ENCODE assay signal across 8 cellular contexts in genomic region chr6:112163295-112164257, GRCh38.
DNase-seq lines count a peak whose midpoint lies in the region; ATAC-seq and TF ChIP-seq lines count a peak whose summit lies in the region.

No MANE protein-coding gene starts in this region.

- no peak overlapping the region for H3K4me3 ChIP-seq in A673 (ENCODE audit: low read depth, low read length, poor library complexity, severe bottlenecking)

- DNase-seq in A673 (ENCODE audit: low spot score) (peak; percentile 69), NCI-H2029 treated with DMSO at 0.1 percent for 48 hours (lab: John Stamatoyannopoulos, UW) (peak; percentile 75), cerebellar cortex (ENCODE audit: low spot score) (peak; percentile 55), memory B cell (ENCODE audit: low spot score in 2 of 2) (peak; percentile 69 to 78)
- peak; percentile 38 to 55 for DNase-seq in stimulated activated CD8-positive, alpha-beta memory T cell treated with anti-CD3 and anti-CD28 coated beads, Interleukin-4, amount 100 ng/mL, for 1 hour (ENCODE audit: low read depth in 2 of 2, low spot score in 1 of 2)

- peak; percentile 95 for TF ChIP-seq CTCF in A673 (conservative IDR thresholded peaks at IDR 0.05; ENCODE audit: low read depth, low read length)

- peaks cover 9% of the 10 kb centered on the region for H3K4me1 Mint-ChIP-seq in memory B cell

- intact Hi-C loops in A673 (cut with micrococcal nuclease; ENCODE audit: unreplicated experiment), result loop anchor here (2.0 to 5.0 kb wide), 2 partner anchors 77 to 451 kb away; partner anchors contain the start of genes FAM229B and TUBE1

- peaks cover 20% of the 10 kb centered on the region for H3K27me3 Mint-ChIP-seq in memory B cell

- no peaks in the 10 kb centered on the region for H3K9me3 ChIP-seq in A673 (ENCODE audit: low read depth, low read length, poor library complexity, severe bottlenecking)

- H3K4me3 Mint-ChIP-seq in memory B cell, result no peak overlapping the region

- peaks cover 23% of the 10 kb centered on the region for H3K27me3 ChIP-seq in A673 (replicated peaks; ENCODE audit: insufficient read depth, low read depth, low read length, poor library complexity)

- H3K36me3 ChIP-seq in A673 (ENCODE audit: insufficient read depth, low read length, poor library complexity, severe bottlenecking), result no peaks in the 10 kb centered on the region

- H3K9me3 Mint-ChIP-seq in memory B cell, result no peaks in the 10 kb centered on the region

- POLR2A ChIA-PET in A673 (lab: Charles Lee; ENCODE audit: low non-redundant PET), result no interaction called here

- H3K27ac Mint-ChIP-seq in memory B cell, result no peak overlapping the region

- CTCF ChIA-PET in A673 (lab: Charles Lee), result interaction anchor here (0.6 to 1.5 kb wide), 6 partner anchors 10 to 1117 kb away, joined by 3 to 14 read pairs (median 3); partner anchors contain the start of genes FAM229B and TUBE1

- H3K36me3 Mint-ChIP-seq in memory B cell, result no peaks in the 10 kb centered on the region

- H3K27ac ChIP-seq in A673 (ENCODE audit: low read depth, low read length, poor library complexity, severe bottlenecking), result no peak overlapping the region

- ATAC-seq in GM18502 (IDR thresholded peaks at IDR 0.05; ENCODE audit: poor library complexity, unreplicated experiment) (peak; percentile 99), HG02885 (IDR thresholded peaks at IDR 0.05; ENCODE audit: poor library complexity, unreplicated experiment) (peak; percentile 100), memory B cell (ENCODE audit: low read depth) (peak; percentile 94)
- peak; percentile 88 to 91 for ATAC-seq in activated CD4-positive, CD25-positive, alpha-beta regulatory T cell treated with anti-CD3 and anti-CD28 coated beads, Interleukin-2, amount 50 U/mL, for 24 hours

- H3K4me1 ChIP-seq in A673 (ENCODE audit: insufficient read depth, low read length, poor library complexity, severe bottlenecking), result no peaks in the 10 kb centered on the region

- no TSS peak for BruUV-seq in A673 (replicated peaks; lab: Mats Ljungman, UMichigan)
